In genomic region chr5:43305948-43306563, GRCh38 we compare ENCODE assay signal across 8 cellular contexts. TPM values are rescaled to one million over a fixed set of nuclear protein-coding genes. Genes with fewer than 3 reads are reported as not detected.
DNase-seq lines count a peak whose midpoint lies in the region; ATAC-seq and TF ChIP-seq lines count a peak whose summit lies in the region.

No MANE protein-coding gene starts in this region.

- H3K9ac ChIP-seq in smooth muscle cell (ENCODE audit: low read depth), result no peak overlapping the region

- peaks cover 100% of the 10 kb centered on the region for H4K20me1 ChIP-seq in smooth muscle cell (ENCODE audit: low read depth)

- H3K4me2 ChIP-seq in smooth muscle cell, result no peak overlapping the region

- TF ChIP-seq CTCF in smooth muscle cell (IDR thresholded peaks at IDR 0.05; ENCODE audit: borderline replicate concordance, insufficient read depth, poor library complexity, severe bottlenecking), result peak; percentile 65

- H3K27ac Mint-ChIP-seq in activated T-helper 17 cell treated with anti-CD3 and anti-CD28 coated beads, Interleukin-2, amount 50 U/mL, for 72 hours, result peak overlapping the region; percentile 35

- peak overlapping the region; percentile 6 for H3K27ac ChIP-seq in smooth muscle cell (ENCODE audit: low read depth)

- peaks cover 40% of the 10 kb centered on the region for H3K4me1 ChIP-seq in smooth muscle cell (ENCODE audit: low read depth)

- intact Hi-C loops in left cardiac atrium (cut with DNase I), result loop anchor here in 1 of 2 donors (10.0 kb wide), 2 partner anchors 111 to 181 kb away; partner anchors contain the start of genes NIM1K and ZNF131

- no peaks in the 10 kb centered on the region for H3K27me3 ChIP-seq in smooth muscle cell (ENCODE audit: low read depth)

- H3K4me1 Mint-ChIP-seq in activated T-helper 17 cell treated with anti-CD3 and anti-CD28 coated beads, Interleukin-2, amount 50 U/mL, for 72 hours, result peaks cover 59% of the 10 kb centered on the region

- no peaks in the 10 kb centered on the region for H3K9me3 Mint-ChIP-seq in activated T-helper 17 cell treated with anti-CD3 and anti-CD28 coated beads, Interleukin-2, amount 50 U/mL, for 72 hours

- H3K36me3 ChIP-seq in smooth muscle cell (ENCODE audit: low read depth), result no peaks in the 10 kb centered on the region

- DNase-seq in Ammon's horn (ENCODE audit: low spot score), result peak; percentile 70
- peak; percentile 41 for DNase-seq in NCI-H446 treated with DMSO at 0.1 percent for 48 hours (lab: John Stamatoyannopoulos, UW)
- DNase-seq in left cardiac atrium, result no peak
- DNase-seq in smooth muscle cell (lab: John Stamatoyannopoulos, UW; ENCODE audit: unreplicated experiment), result no peak
- no peak for DNase-seq in effector CD8-positive, alpha-beta T cell (lab: John Stamatoyannopoulos, UW)

- peak; percentile 36 for ATAC-seq in GM18508 (IDR thresholded peaks at IDR 0.05; ENCODE audit: insufficient read depth, unreplicated experiment)
- peak; percentile 52 for ATAC-seq in HG03095 (IDR thresholded peaks at IDR 0.05; ENCODE audit: unreplicated experiment)
- peak; percentile 28 for ATAC-seq in activated T-helper 17 cell treated with anti-CD3 and anti-CD28 coated beads, Interleukin-2, amount 50 U/mL, for 72 hours (replicated peaks)
- peak; percentile 57 to 58 for ATAC-seq in left cardiac atrium

- whole genome bisulfite sequencing in smooth muscle cell (ENCODE audit: low lambda C conversion rate), result 90% methylated on average over 1 of the region's 1 CpG

- no peaks in the 10 kb centered on the region for H3K27me3 Mint-ChIP-seq in activated T-helper 17 cell treated with anti-CD3 and anti-CD28 coated beads, Interleukin-2, amount 50 U/mL, for 72 hours

- peaks cover 98% of the 10 kb centered on the region for H3K36me3 Mint-ChIP-seq in activated T-helper 17 cell treated with anti-CD3 and anti-CD28 coated beads, Interleukin-2, amount 50 U/mL, for 72 hours (ENCODE audit: low read depth)

- H3K4me3 Mint-ChIP-seq in activated T-helper 17 cell treated with anti-CD3 and anti-CD28 coated beads, Interleukin-2, amount 50 U/mL, for 72 hours, result peak overlapping the region; percentile 93

- H3K9me3 ChIP-seq in smooth muscle cell (replicated peaks; ENCODE audit: low read depth), result no peaks in the 10 kb centered on the region

- peaks cover 99% of the 10 kb centered on the region for H3K79me2 ChIP-seq in smooth muscle cell (ENCODE audit: low read depth)

- H3K4me3 ChIP-seq in smooth muscle cell, result no peak overlapping the region

- peaks cover 8% of the 10 kb centered on the region for H3F3A ChIP-seq in smooth muscle cell (ENCODE audit: low read depth)

- H2AFZ ChIP-seq in smooth muscle cell (ENCODE audit: low read depth), result no peak overlapping the region

RNA-seq across cellular contexts. Expression of gene HMGCS1, which starts 7.2 kb away (rescaled TPM):
- 100 to 1,000 TPM in 1 of 2 donors, 10 to 100 TPM in 1; 90.2 to 108 TPM for total RNA-seq in activated T-helper 17 cell treated with anti-CD3 and anti-CD28 coated beads, Interleukin-2, amount 50 U/mL, for 72 hours
- 10 to 100 TPM; 29.5 to 43.8 TPM for total RNA-seq in left cardiac atrium
- 94.0 and 147 TPM in 2 replicates for total RNA-seq in smooth muscle cell
- 40.0 and 51.8 TPM in 2 replicates for polyA plus RNA-seq in smooth muscle cell

Comparison
In these comparisons a context has a peak if more than half of its experiments do, and no peak if none do; other contexts are left out.
1. DNase-seq: peak in Ammon's horn (single experiment) and NCI-H446 treated with DMSO at 0.1 percent for 48 hours (single experiment); none in left cardiac atrium (single experiment), smooth muscle cell (single experiment) and effector CD8-positive, alpha-beta T cell (single experiment).
2. Peak in every context shown above with its lines, with median percentiles within 50 percentile points of each other: ATAC-seq.